Comparison of ENCODE assay signal across 18 cellular contexts in the genomic region with DNA sequence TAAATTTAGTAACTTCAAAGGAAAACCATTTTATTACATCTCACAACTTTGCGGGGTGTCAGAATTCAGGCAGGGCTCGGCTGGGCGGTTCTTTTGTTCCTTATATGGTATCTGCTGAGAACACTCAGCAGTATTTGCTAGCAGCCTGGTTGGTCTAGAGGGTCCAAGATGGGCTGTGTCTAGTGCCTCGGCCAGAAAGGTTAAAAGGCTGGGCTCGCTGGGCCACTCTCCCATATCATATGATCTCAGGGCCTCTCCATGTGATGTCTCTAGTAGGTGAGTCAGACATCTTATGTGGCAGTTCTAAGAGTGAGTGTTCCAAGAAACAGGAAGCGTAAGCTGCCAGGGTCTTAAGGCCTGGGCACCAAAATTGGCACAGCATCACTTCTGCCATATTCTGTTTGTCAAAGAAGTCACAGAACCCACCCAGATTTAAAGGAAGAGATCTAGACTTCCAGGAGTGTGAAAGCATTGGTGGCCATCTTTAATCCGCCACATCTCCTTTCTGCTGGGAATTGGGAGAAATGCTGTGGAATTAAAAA.
"Had no signal": no experiment of that assay in that cellular context is flagged by ENCODE, and none has a peak within 500 bp of the region (broad histone marks: within the 10 kb centered on the region; RNA-seq: fewer than 3 reads in every experiment).

No MANE protein-coding gene starts in this region.

- H3K36me3 Mint-ChIP-seq: natural killer cell treated with Interleukin-12 subunit alpha and Interleukin-12 subunit beta and Interleukin-15 and Interleukin-18, amount 100 ng/mL, for 72 hours had no signal

- DNase-seq: activated CD4-positive, alpha-beta T cell treated with anti-CD3 and anti-CD28 coated beads for 1 hour; activated CD4-positive, alpha-beta T cell treated with anti-CD3 and anti-CD28 coated beads, Interleukin-2, amount 50 U/mL, for 4 hours; activated effector memory CD4-positive, alpha-beta T cell treated with anti-CD3 and anti-CD28 coated beads, Interleukin-2, amount 50 U/mL, for 16 hours; activated naive CD4-positive, alpha-beta T cell treated with anti-CD3 and anti-CD28 coated beads, Interleukin-2, amount 50 U/mL, for 16 hours; activated T-cell treated with anti-CD3 and anti-CD28 coated beads, Interleukin-2, amount 50 U/mL, for 72 hours; colonic mucosa; head of caudate nucleus; nucleus accumbens; stimulated activated CD4-positive, alpha-beta T cell treated with anti-CD3 and anti-CD28 coated beads, Interleukin-12 subunit alpha, Interleukin-12 subunit beta, amount 100 ng/mL, for 4 hours; stimulated activated CD4-positive, alpha-beta T cell treated with anti-CD3 and anti-CD28 coated beads, Interleukin-2, amount 100 ng/mL, for 24 hours; stimulated activated naive CD8-positive, alpha-beta T cell treated with anti-CD3 and anti-CD28 coated beads, Interleukin-15, Interleukin-2, amounts not matched to agents 100 U/mL and 50 U/mL, for 24 hours; substantia nigra; tibial artery; WERI-Rb-1 had no signal

- H3K36me3 ChIP-seq: ascending aorta, colonic mucosa, tibial artery, WERI-Rb-1 had no signal

- H3K4me1 ChIP-seq: ascending aorta, colonic mucosa, tibial artery had no signal

- H3K27ac Mint-ChIP-seq: activated T-cell treated with anti-CD3 and anti-CD28 coated beads, Interleukin-2, amount 50 U/mL, for 72 hours; natural killer cell treated with Interleukin-12 subunit alpha and Interleukin-12 subunit beta and Interleukin-15 and Interleukin-18, amount 100 ng/mL, for 72 hours had no signal

- H3K9me3 ChIP-seq: ascending aorta, colonic mucosa, tibial artery had no signal

- H3K27me3 ChIP-seq: ascending aorta, tibial artery had no signal

- H3K27ac ChIP-seq: ascending aorta, colonic mucosa, tibial artery, WERI-Rb-1 had no signal

- H3K4me3 Mint-ChIP-seq: activated T-cell treated with anti-CD3 and anti-CD28 coated beads, Interleukin-2, amount 50 U/mL, for 72 hours; central memory CD8-positive, alpha-beta T cell; natural killer cell treated with Interleukin-12 subunit alpha and Interleukin-12 subunit beta and Interleukin-15 and Interleukin-18, amount 100 ng/mL, for 72 hours had no signal

- H3K27me3 Mint-ChIP-seq: central memory CD8-positive, alpha-beta T cell had no signal

- H3K4me3 ChIP-seq: ascending aorta, colonic mucosa, lung, tibial artery had no signal

- H3K9me3 Mint-ChIP-seq: activated T-cell treated with anti-CD3 and anti-CD28 coated beads, Interleukin-2, amount 50 U/mL, for 72 hours; central memory CD8-positive, alpha-beta T cell; natural killer cell treated with Interleukin-12 subunit alpha and Interleukin-12 subunit beta and Interleukin-15 and Interleukin-18, amount 100 ng/mL, for 72 hours had no signal
